ENCODE assay signal across 19 cellular contexts in the genomic region with DNA sequence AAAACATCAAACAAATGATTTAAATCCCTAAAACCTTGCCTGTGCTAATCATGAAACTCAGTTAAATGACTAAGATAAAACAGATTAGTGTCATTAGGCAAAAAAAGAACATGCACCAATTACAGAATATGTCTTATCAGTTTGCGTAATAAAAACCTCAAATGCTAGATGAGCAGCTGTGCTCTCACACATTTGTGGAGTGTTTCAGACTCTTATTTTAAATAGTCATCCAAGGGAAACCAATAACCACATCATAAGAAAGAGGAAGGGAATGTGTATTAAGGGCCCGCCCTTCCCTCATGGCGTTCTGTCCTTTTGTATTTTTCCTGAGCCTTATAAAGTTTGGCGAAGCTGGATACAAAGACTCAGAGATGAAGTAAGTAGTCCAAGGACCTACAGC. TPM values are rescaled to one million over a fixed set of nuclear protein-coding genes. Genes with fewer than 3 reads are reported as not detected.
"Had no signal": no experiment of that assay in that cellular context is flagged by ENCODE, and none has a peak within 500 bp of the region (broad histone marks: within the 10 kb centered on the region; RNA-seq: fewer than 3 reads in every experiment).

No MANE protein-coding gene starts in this region.

- H3K36me3 ChIP-seq: right lobe of liver had no signal

- H3K27me3 Mint-ChIP-seq: activated CD4-positive, alpha-beta T cell treated with anti-CD3 and anti-CD28 coated beads, Interleukin-2, amount 10 ng/mL, durations not matched to agents 24 days and 14 days; activated T-cell treated with anti-CD3 and anti-CD28 coated beads, Interleukin-2, amount 50 U/mL, for 24 hours had no signal

- H3K4me3 Mint-ChIP-seq: activated CD4-positive, alpha-beta T cell treated with anti-CD3 and anti-CD28 coated beads, Interleukin-2, amount 10 ng/mL, durations not matched to agents 24 days and 14 days; activated CD8-positive, alpha-beta T cell treated with anti-CD3 and anti-CD28 coated beads for 36 hours; activated naive CD4-positive, alpha-beta T cell treated with anti-CD3 and anti-CD28 coated beads for 36 hours; activated T-cell treated with anti-CD3 and anti-CD28 coated beads, Interleukin-2, amount 50 U/mL, for 24 hours; brain; nephron; stimulated activated effector memory CD8-positive, alpha-beta T cell treated with anti-CD3 and anti-CD28 coated beads, Interleukin-12 subunit alpha, Interleukin-12 subunit beta, amount 100 ng/mL, for 72 hours had no signal

- DNase-seq: activated CD4-positive, alpha-beta T cell treated with anti-CD3 and anti-CD28 coated beads, Interleukin-2, amount 10 ng/mL, durations not matched to agents 24 days and 14 days; activated CD8-positive, alpha-beta T cell treated with anti-CD3 and anti-CD28 coated beads for 36 hours; activated naive CD4-positive, alpha-beta T cell treated with anti-CD3 and anti-CD28 coated beads for 36 hours; activated T-cell treated with anti-CD3 and anti-CD28 coated beads, Interleukin-2, amount 50 U/mL, for 24 hours; anterior cingulate cortex; caudate nucleus; dorsolateral prefrontal cortex; foreskin fibroblast; right lobe of liver; stimulated activated CD4-positive, alpha-beta T cell treated with anti-CD3 and anti-CD28 coated beads, Interleukin-4, amount 100 ng/mL, for 24 hours; testis had no signal

- H3K4me1 Mint-ChIP-seq: activated CD4-positive, alpha-beta T cell treated with anti-CD3 and anti-CD28 coated beads, Interleukin-2, amount 10 ng/mL, durations not matched to agents 24 days and 14 days; stimulated activated effector memory CD8-positive, alpha-beta T cell treated with anti-CD3 and anti-CD28 coated beads, Interleukin-12 subunit alpha, Interleukin-12 subunit beta, amount 100 ng/mL, for 72 hours had no signal

- H3K9ac ChIP-seq: parathyroid adenoma had no signal

- H3K36me3 Mint-ChIP-seq: brain; stimulated activated effector memory CD8-positive, alpha-beta T cell treated with anti-CD3 and anti-CD28 coated beads, Interleukin-12 subunit alpha, Interleukin-12 subunit beta, amount 100 ng/mL, for 72 hours had no signal

- H3K4me3 ChIP-seq: dorsolateral prefrontal cortex, lung, right lobe of liver, smooth muscle cell, testis had no signal

- H2AFZ ChIP-seq: parathyroid adenoma had no signal

- H3K79me2 ChIP-seq: parathyroid adenoma had no signal

- H3K4me1 ChIP-seq: parathyroid adenoma, right lobe of liver had no signal

- H3K27me3 ChIP-seq: dorsolateral prefrontal cortex, right lobe of liver, testis had no signal

- H3K27ac ChIP-seq: parathyroid adenoma, right lobe of liver, testis had no signal

- ATAC-seq: activated CD8-positive, alpha-beta T cell treated with anti-CD3 and anti-CD28 coated beads for 36 hours; right lobe of liver; stimulated activated effector memory CD8-positive, alpha-beta T cell treated with anti-CD3 and anti-CD28 coated beads, Interleukin-12 subunit alpha, Interleukin-12 subunit beta, amount 100 ng/mL, for 72 hours had no signal

- H3K27ac Mint-ChIP-seq: activated CD4-positive, alpha-beta T cell treated with anti-CD3 and anti-CD28 coated beads, Interleukin-2, amount 10 ng/mL, durations not matched to agents 24 days and 14 days; activated CD8-positive, alpha-beta T cell treated with anti-CD3 and anti-CD28 coated beads for 36 hours; activated naive CD4-positive, alpha-beta T cell treated with anti-CD3 and anti-CD28 coated beads for 36 hours; activated T-cell treated with anti-CD3 and anti-CD28 coated beads, Interleukin-2, amount 50 U/mL, for 24 hours; brain; nephron; stimulated activated effector memory CD8-positive, alpha-beta T cell treated with anti-CD3 and anti-CD28 coated beads, Interleukin-12 subunit alpha, Interleukin-12 subunit beta, amount 100 ng/mL, for 72 hours had no signal

- H3K9me3 Mint-ChIP-seq: activated CD4-positive, alpha-beta T cell treated with anti-CD3 and anti-CD28 coated beads, Interleukin-2, amount 10 ng/mL, durations not matched to agents 24 days and 14 days had no signal

- H3K4me2 ChIP-seq: smooth muscle cell had no signal

- H3K9me3 ChIP-seq: right lobe of liver, testis had no signal

RNA-seq across cellular contexts. Expression of gene SAMMSON, which starts 6.6 kb away (rescaled TPM):
- total RNA-seq: activated CD4-positive, alpha-beta T cell treated with anti-CD3 and anti-CD28 coated beads, Interleukin-2, amount 10 ng/mL, durations not matched to agents 24 days and 14 days; activated CD8-positive, alpha-beta T cell treated with anti-CD3 and anti-CD28 coated beads for 36 hours; activated naive CD4-positive, alpha-beta T cell treated with anti-CD3 and anti-CD28 coated beads for 36 hours; right lobe of liver; smooth muscle cell; ureter had no signal
- polyA plus RNA-seq: keratinocyte, lung, smooth muscle cell had no signal
